Comparison of ENCODE assay signal across 8 cellular contexts in genomic region chr7:30505174-30505697, GRCh38. TPM values are rescaled to one million over a fixed set of nuclear protein-coding genes. Genes with fewer than 3 reads are reported as not detected.
DNase-seq lines count a peak whose midpoint lies in the region; ATAC-seq and TF ChIP-seq lines count a peak whose summit lies in the region.

No MANE protein-coding gene starts in this region.

- intact Hi-C loops in body of pancreas (cut with DNase I): no loop called here

- 3 to 8% methylated on average over 15 to 19 of the region's 19 CpGs for WGBS in body of pancreas, 2 donors

- peaks cover 39% of the 10 kb centered on the region for H3K4me1 ChIP-seq in body of pancreas
- peaks cover 27% of the 10 kb centered on the region for H3K4me1 ChIP-seq in mononuclear cell (ENCODE audit: insufficient read depth, low read length)

- H3K36me3 ChIP-seq in body of pancreas (replicated peaks in 1 of 2; ENCODE audit: insufficient read depth in 1 of 2, low read depth in 2 of 2): no peaks in the 10 kb centered on the region

- TF ChIP-seq POLR2A in GM18505 (IDR thresholded peaks at IDR 0.05; ENCODE audit: borderline replicate concordance, extremely low read depth, insufficient read depth, insufficient read length): no peak
- no peak for TF ChIP-seq POLR2A in body of pancreas (IDR thresholded peaks at IDR 0.05)

- H3K27me3 ChIP-seq in body of pancreas (no peaks in the 10 kb centered on the region), mononuclear cell (ENCODE audit: insufficient read depth, low read length) (no peaks in the 10 kb centered on the region)

- no peak for DNase-seq in body of pancreas
- no peak for DNase-seq in stimulated activated CD4-positive, alpha-beta T cell treated with anti-CD3 and anti-CD28 coated beads, Interleukin-4, amount 100 ng/mL, for 4 hours
- no peak for DNase-seq in stimulated activated CD4-positive, alpha-beta T cell treated with anti-CD3 and anti-CD28 coated beads, Interleukin-4, amount 100 ng/mL, for 1 hour

- no peak for TF ChIP-seq CTCF in body of pancreas (IDR thresholded peaks at IDR 0.05)

- ATAC-seq in GM18505 (IDR thresholded peaks at IDR 0.05; ENCODE audit: unreplicated experiment): peak; percentile 24
- ATAC-seq in HG03571 (IDR thresholded peaks at IDR 0.05; ENCODE audit: unreplicated experiment): peak; percentile 15
- ATAC-seq in body of pancreas: peak; percentile 33
- no peak for ATAC-seq in GM18519 (IDR thresholded peaks at IDR 0.05; ENCODE audit: low FRiP score, unreplicated experiment)
- no peak for ATAC-seq in GM21576 (IDR thresholded peaks at IDR 0.05; ENCODE audit: unreplicated experiment)

- H3K4me3 ChIP-seq in body of pancreas: peak overlapping the region; percentile 21 to 75
- H3K4me3 ChIP-seq in mononuclear cell (ENCODE audit: low read length): peak overlapping the region; percentile 72

- peak overlapping the region; percentile 65 to 83 (median 78) for H3K27ac ChIP-seq in body of pancreas

- H3K9me3 ChIP-seq in body of pancreas: no peaks in the 10 kb centered on the region
- no peaks in the 10 kb centered on the region for H3K9me3 ChIP-seq in mononuclear cell (ENCODE audit: low read depth, low read length)

RNA-seq across cellular contexts. Expression of gene GGCT, which starts 0.6 kb away (rescaled TPM):
- 10 to 100 TPM; 13.5 to 42.2 TPM for total RNA-seq in body of pancreas
- 6.6 TPM for total RNA-seq in mononuclear cell

RNA-seq across cellular contexts. Expression of gene NOD1, which starts 26.7 kb away (rescaled TPM):
- total RNA-seq in body of pancreas (1 to 10 TPM; 3.6 to 4.6 TPM), mononuclear cell (9.2 TPM)

Comparison
In these comparisons a context has a peak if more than half of its experiments do, and no peak if none do; other contexts are left out.
1. ATAC-seq: peak in GM18505 (single experiment), HG03571 (single experiment) and body of pancreas (single experiment); none in GM18519 (single experiment) and GM21576 (single experiment).